In the genomic region with DNA sequence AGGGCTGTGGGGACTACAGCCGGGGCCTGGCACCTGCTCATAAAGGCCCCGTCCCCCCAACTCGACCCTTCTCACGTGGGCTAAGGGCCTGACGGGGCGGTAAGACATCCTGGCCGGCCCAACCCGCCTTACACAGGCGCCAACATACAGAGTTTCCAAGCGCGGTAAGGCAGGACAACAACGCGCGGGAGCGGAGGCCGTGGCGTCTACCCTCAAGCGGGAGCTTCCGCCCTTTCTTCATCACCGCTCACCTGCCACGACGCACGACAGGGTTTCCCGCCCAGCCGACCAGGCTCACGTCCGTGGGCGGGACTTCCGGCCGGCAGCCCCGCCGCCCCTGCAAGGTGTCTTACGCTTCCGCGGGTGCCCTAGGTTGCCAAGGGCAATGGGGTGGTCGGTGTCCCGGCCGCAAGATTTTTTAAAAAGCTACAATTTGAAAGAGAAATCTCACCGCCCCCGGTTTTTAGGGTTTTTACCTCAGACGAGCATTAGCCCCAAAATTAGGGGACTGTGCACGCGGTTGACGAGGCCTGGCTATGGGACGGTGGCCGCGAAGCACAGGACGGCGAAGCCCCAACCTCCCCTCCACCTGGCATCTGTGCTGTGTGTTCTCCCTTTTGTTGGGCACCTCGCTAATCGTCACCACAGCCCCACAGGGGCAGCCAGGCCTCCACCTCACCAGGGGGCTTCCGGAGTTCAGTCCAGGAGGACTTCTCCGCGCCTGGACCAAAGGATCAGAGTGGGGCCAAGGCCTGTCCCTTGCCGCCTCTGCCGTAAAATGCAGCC, we compare ENCODE assay signal across 1 cellular context.
TF ChIP-seq lines count a peak whose summit lies in the region.

A gene with protein sequence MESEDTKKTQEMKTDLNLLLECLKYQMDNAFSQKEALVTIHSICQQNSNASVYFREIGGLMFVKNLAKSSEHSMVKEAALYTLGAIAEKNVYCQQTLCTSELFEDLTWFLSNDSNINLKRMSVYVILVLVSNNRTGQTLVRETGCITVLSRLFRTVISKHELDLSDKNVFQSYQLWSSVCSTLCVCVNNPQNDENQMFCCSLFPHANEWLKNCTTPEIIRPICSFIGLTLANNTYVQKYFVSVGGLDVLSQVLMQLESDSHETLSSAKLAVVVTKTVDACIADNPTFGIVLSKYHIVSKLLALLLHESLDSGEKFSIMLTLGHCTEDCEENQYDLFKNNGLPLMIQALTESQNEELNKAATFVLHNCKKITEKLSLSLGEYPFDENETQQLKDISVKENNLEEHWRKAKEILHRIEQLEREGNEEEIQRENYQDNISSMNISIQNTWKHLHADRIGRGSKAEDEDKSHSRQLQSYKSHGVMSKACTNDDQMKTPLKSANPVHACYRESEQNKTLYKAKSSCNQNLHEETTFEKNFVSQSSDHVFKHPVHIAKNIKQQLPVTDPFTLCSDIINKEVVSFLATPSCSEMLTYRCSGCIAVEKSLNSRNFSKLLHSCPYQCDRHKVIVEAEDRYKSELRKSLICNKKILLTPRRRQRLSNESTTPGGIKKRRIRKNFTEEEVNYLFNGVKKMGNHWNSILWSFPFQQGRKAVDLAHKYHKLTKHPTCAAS (minus strand): TSS at position 265 of the 786 bp plus-strand sequence. CDS start 4,786 bp downstream, outside the sequence.

TF ChIP-seq in K562, 482 proteins besides CTCF, POLR2A, EP300 and RAD21 (continues in another document):
- TF ChIP-seq, protein P1, sequence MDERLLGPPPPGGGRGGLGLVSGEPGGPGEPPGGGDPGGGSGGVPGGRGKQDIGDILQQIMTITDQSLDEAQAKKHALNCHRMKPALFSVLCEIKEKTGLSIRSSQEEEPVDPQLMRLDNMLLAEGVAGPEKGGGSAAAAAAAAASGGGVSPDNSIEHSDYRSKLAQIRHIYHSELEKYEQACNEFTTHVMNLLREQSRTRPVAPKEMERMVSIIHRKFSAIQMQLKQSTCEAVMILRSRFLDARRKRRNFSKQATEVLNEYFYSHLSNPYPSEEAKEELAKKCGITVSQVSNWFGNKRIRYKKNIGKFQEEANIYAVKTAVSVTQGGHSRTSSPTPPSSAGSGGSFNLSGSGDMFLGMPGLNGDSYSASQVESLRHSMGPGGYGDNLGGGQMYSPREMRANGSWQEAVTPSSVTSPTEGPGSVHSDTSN (CRISPR knock-in tag; IDR thresholded peaks at IDR 0.05; ENCODE audit: low read depth): no peak
- TF ChIP-seq, protein P1 (tag; conservative IDR thresholded peaks at IDR 0.05; ENCODE audit: low read depth): no peak
- TF ChIP-seq RBM15 (IDR thresholded peaks at IDR 0.05; ENCODE audit: insufficient read depth, low read length) (no peak), BMI1 (IDR thresholded peaks at IDR 0.05; ENCODE audit: low read length) (no peak), JUN (IDR thresholded peaks at IDR 0.05; ENCODE audit: borderline replicate concordance, low read depth, low read length) (no peak), JUN (CRISPR knock-in tag; IDR thresholded peaks at IDR 0.05; ENCODE audit: borderline replicate concordance) (no peak), ZNF134 (CRISPR knock-in tag; conservative IDR thresholded peaks at IDR 0.05) (no peak), SNRNP70 (optimal IDR thresholded peaks at IDR 0.05; ENCODE audit: low read depth, low read length) (no peak), ZNF830 (CRISPR knock-in tag; IDR thresholded peaks at IDR 0.05) (no peak), FOXJ3 (CRISPR knock-in tag; IDR thresholded peaks at IDR 0.05) (no peak), POLR2G (IDR thresholded peaks at IDR 0.05; ENCODE audit: low read depth, low read length) (peak; percentile 71), CBFA2T3 (IDR thresholded peaks at IDR 0.05) (no peak), MCM2 (IDR thresholded peaks at IDR 0.05; ENCODE audit: low read depth) (no peak), ZNF354B (CRISPR knock-in tag; IDR thresholded peaks at IDR 0.05) (no peak), TAF9B (IDR thresholded peaks at IDR 0.05; ENCODE audit: partially characterized antibody) (no peak), HNRNPUL1 (IDR thresholded peaks at IDR 0.05; ENCODE audit: low read length) (no peak), RBM22 (IDR thresholded peaks at IDR 0.05; ENCODE audit: low read depth, low read length, poor library complexity, severe bottlenecking) (peak; percentile 43), EGR1 (conservative IDR thresholded peaks at IDR 0.05) (0 out of 2 replicates have a peak, but pooled peaks have one; percentile 16), SUPT5H (IDR thresholded peaks at IDR 0.05) (0 out of 2 replicates have a peak, but pooled peaks have one; percentile 27), ZNF140 (CRISPR knock-in tag; IDR thresholded peaks at IDR 0.05) (no peak), GABPA (tag; conservative IDR thresholded peaks at IDR 0.05; ENCODE audit: low read depth) (no peak), ZFPM2 (CRISPR knock-in tag; IDR thresholded peaks at IDR 0.05) (no peak)
- TF ChIP-seq, protein P2, sequence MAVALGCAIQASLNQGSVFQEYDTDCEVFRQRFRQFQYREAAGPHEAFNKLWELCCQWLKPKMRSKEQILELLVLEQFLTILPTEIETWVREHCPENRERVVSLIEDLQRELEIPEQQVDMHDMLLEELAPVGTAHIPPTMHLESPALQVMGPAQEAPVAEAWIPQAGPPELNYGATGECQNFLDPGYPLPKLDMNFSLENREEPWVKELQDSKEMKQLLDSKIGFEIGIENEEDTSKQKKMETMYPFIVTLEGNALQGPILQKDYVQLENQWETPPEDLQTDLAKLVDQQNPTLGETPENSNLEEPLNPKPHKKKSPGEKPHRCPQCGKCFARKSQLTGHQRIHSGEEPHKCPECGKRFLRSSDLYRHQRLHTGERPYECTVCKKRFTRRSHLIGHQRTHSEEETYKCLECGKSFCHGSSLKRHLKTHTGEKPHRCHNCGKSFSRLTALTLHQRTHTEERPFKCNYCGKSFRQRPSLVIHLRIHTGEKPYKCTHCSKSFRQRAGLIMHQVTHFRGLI (CRISPR knock-in tag; IDR thresholded peaks at IDR 0.05): no peak
- TF ChIP-seq, protein P3, sequence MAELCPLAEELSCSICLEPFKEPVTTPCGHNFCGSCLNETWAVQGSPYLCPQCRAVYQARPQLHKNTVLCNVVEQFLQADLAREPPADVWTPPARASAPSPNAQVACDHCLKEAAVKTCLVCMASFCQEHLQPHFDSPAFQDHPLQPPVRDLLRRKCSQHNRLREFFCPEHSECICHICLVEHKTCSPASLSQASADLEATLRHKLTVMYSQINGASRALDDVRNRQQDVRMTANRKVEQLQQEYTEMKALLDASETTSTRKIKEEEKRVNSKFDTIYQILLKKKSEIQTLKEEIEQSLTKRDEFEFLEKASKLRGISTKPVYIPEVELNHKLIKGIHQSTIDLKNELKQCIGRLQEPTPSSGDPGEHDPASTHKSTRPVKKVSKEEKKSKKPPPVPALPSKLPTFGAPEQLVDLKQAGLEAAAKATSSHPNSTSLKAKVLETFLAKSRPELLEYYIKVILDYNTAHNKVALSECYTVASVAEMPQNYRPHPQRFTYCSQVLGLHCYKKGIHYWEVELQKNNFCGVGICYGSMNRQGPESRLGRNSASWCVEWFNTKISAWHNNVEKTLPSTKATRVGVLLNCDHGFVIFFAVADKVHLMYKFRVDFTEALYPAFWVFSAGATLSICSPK (IDR thresholded peaks at IDR 0.05; ENCODE audit: borderline replicate concordance): no peak
- TF ChIP-seq, protein P4, sequence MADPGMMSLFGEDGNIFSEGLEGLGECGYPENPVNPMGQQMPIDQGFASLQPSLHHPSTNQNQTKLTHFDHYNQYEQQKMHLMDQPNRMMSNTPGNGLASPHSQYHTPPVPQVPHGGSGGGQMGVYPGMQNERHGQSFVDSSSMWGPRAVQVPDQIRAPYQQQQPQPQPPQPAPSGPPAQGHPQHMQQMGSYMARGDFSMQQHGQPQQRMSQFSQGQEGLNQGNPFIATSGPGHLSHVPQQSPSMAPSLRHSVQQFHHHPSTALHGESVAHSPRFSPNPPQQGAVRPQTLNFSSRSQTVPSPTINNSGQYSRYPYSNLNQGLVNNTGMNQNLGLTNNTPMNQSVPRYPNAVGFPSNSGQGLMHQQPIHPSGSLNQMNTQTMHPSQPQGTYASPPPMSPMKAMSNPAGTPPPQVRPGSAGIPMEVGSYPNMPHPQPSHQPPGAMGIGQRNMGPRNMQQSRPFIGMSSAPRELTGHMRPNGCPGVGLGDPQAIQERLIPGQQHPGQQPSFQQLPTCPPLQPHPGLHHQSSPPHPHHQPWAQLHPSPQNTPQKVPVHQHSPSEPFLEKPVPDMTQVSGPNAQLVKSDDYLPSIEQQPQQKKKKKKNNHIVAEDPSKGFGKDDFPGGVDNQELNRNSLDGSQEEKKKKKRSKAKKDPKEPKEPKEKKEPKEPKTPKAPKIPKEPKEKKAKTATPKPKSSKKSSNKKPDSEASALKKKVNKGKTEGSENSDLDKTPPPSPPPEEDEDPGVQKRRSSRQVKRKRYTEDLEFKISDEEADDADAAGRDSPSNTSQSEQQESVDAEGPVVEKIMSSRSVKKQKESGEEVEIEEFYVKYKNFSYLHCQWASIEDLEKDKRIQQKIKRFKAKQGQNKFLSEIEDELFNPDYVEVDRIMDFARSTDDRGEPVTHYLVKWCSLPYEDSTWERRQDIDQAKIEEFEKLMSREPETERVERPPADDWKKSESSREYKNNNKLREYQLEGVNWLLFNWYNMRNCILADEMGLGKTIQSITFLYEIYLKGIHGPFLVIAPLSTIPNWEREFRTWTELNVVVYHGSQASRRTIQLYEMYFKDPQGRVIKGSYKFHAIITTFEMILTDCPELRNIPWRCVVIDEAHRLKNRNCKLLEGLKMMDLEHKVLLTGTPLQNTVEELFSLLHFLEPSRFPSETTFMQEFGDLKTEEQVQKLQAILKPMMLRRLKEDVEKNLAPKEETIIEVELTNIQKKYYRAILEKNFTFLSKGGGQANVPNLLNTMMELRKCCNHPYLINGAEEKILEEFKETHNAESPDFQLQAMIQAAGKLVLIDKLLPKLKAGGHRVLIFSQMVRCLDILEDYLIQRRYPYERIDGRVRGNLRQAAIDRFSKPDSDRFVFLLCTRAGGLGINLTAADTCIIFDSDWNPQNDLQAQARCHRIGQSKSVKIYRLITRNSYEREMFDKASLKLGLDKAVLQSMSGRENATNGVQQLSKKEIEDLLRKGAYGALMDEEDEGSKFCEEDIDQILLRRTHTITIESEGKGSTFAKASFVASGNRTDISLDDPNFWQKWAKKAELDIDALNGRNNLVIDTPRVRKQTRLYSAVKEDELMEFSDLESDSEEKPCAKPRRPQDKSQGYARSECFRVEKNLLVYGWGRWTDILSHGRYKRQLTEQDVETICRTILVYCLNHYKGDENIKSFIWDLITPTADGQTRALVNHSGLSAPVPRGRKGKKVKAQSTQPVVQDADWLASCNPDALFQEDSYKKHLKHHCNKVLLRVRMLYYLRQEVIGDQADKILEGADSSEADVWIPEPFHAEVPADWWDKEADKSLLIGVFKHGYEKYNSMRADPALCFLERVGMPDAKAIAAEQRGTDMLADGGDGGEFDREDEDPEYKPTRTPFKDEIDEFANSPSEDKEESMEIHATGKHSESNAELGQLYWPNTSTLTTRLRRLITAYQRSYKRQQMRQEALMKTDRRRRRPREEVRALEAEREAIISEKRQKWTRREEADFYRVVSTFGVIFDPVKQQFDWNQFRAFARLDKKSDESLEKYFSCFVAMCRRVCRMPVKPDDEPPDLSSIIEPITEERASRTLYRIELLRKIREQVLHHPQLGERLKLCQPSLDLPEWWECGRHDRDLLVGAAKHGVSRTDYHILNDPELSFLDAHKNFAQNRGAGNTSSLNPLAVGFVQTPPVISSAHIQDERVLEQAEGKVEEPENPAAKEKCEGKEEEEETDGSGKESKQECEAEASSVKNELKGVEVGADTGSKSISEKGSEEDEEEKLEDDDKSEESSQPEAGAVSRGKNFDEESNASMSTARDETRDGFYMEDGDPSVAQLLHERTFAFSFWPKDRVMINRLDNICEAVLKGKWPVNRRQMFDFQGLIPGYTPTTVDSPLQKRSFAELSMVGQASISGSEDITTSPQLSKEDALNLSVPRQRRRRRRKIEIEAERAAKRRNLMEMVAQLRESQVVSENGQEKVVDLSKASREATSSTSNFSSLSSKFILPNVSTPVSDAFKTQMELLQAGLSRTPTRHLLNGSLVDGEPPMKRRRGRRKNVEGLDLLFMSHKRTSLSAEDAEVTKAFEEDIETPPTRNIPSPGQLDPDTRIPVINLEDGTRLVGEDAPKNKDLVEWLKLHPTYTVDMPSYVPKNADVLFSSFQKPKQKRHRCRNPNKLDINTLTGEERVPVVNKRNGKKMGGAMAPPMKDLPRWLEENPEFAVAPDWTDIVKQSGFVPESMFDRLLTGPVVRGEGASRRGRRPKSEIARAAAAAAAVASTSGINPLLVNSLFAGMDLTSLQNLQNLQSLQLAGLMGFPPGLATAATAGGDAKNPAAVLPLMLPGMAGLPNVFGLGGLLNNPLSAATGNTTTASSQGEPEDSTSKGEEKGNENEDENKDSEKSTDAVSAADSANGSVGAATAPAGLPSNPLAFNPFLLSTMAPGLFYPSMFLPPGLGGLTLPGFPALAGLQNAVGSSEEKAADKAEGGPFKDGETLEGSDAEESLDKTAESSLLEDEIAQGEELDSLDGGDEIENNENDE (IDR thresholded peaks at IDR 0.05; ENCODE audit: low read depth, low read length): no peak
- TF ChIP-seq, protein P5, sequence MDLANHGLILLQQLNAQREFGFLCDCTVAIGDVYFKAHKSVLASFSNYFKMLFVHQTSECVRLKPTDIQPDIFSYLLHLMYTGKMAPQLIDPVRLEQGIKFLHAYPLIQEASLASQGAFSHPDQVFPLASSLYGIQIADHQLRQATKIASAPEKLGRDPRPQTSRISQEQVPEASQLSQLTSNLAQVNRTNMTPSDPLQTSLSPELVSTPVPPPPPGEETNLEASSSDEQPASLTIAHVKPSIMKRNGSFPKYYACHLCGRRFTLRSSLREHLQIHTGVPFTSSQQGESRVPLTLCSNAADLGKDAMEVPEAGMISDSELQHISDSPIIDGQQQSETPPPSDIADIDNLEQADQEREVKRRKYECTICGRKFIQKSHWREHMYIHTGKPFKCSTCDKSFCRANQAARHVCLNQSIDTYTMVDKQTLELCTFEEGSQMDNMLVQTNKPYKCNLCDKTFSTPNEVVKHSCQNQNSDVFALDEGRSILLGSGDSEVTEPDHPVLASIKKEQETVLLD (IDR thresholded peaks at IDR 0.05): no peak
- TF ChIP-seq, protein P6, sequence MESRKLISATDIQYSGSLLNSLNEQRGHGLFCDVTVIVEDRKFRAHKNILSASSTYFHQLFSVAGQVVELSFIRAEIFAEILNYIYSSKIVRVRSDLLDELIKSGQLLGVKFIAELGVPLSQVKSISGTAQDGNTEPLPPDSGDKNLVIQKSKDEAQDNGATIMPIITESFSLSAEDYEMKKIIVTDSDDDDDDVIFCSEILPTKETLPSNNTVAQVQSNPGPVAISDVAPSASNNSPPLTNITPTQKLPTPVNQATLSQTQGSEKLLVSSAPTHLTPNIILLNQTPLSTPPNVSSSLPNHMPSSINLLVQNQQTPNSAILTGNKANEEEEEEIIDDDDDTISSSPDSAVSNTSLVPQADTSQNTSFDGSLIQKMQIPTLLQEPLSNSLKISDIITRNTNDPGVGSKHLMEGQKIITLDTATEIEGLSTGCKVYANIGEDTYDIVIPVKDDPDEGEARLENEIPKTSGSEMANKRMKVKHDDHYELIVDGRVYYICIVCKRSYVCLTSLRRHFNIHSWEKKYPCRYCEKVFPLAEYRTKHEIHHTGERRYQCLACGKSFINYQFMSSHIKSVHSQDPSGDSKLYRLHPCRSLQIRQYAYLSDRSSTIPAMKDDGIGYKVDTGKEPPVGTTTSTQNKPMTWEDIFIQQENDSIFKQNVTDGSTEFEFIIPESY (CRISPR knock-in tag; IDR thresholded peaks at IDR 0.05): peak; percentile 79
